Comparison of ENCODE assay signal across 8 cellular contexts in genomic region chr5:132437604-132438275, GRCh38. TPM values are rescaled to one million over a fixed set of nuclear protein-coding genes. Genes with fewer than 3 reads are reported as not detected.
DNase-seq lines count a peak whose midpoint lies in the region; ATAC-seq and FAIRE-seq lines count a peak whose summit lies in the region.

No MANE protein-coding gene starts in this region.

- peaks cover 17% of the 10 kb centered on the region for H3K36me3 Mint-ChIP-seq in activated naive CD8-positive, alpha-beta T cell
- H3K36me3 Mint-ChIP-seq in immature natural killer cell, result peaks cover 17 to 22% (median 19%) of the 10 kb centered on the region in 3 donors

- peaks cover 87% of the 10 kb centered on the region for H3K4me1 Mint-ChIP-seq in activated naive CD8-positive, alpha-beta T cell (ENCODE audit: low read depth)
- peaks cover 95 to 98% of the 10 kb centered on the region in 2 donors for H3K4me1 Mint-ChIP-seq in immature natural killer cell

- H3K4me3 Mint-ChIP-seq in activated naive CD8-positive, alpha-beta T cell, result peak overlapping the region; percentile 40
- H3K4me3 Mint-ChIP-seq in immature natural killer cell, result peak overlapping the region; percentile 54 to 77 (median 66)

- FAIRE-seq in RCC 7860 (lab: Jason Lieb, UNC), result no peak

- no peaks in the 10 kb centered on the region for H3K27me3 Mint-ChIP-seq in activated naive CD8-positive, alpha-beta T cell
- peaks cover 0 to 7% (median 2%) of the 10 kb centered on the region in 3 donors for H3K27me3 Mint-ChIP-seq in immature natural killer cell (ENCODE audit: low read depth in 3 of 3)

- no peaks in the 10 kb centered on the region for H3K9me3 Mint-ChIP-seq in activated naive CD8-positive, alpha-beta T cell (ENCODE audit: low read depth)
- H3K9me3 Mint-ChIP-seq in immature natural killer cell, result no peaks in the 10 kb centered on the region

- H3K27ac Mint-ChIP-seq in activated naive CD8-positive, alpha-beta T cell, result peak overlapping the region; percentile 83
- H3K27ac Mint-ChIP-seq in immature natural killer cell, result peak overlapping the region; percentile 88 to 98 (median 95)

- peak; percentile 53 for DNase-seq in RCC 7860 (ENCODE audit: low spot score)
- DNase-seq in immature natural killer cell, result peak; percentile 45 to 51 (median 50)
- peak; percentile 49 to 73 for DNase-seq in stimulated activated CD4-positive, alpha-beta T cell treated with anti-CD3 and anti-CD28 coated beads, Interleukin-4, amount 100 ng/mL, for 4 hours
- no peak for DNase-seq in cortex of kidney (lab: John Stamatoyannopoulos, UW)
- no peak for DNase-seq in NCI-H524 (lab: John Stamatoyannopoulos, UW)

- ATAC-seq in GM18868 (IDR thresholded peaks at IDR 0.05; ENCODE audit: unreplicated experiment), result peak; percentile 94
- ATAC-seq in HG02884 (IDR thresholded peaks at IDR 0.05; ENCODE audit: unreplicated experiment), result peak; percentile 86

RNA-seq across cellular contexts. Expression of gene IRF1, which starts 52.8 kb away (rescaled TPM):
- polyA plus RNA-seq in immature natural killer cell, result 100 to 1,000 TPM; 349 to 460 (median 371) TPM

Comparison
In these comparisons a context has a peak if more than half of its experiments do, and no peak if none do; other contexts are left out.
1. DNase-seq: peak in RCC 7860 (single experiment), immature natural killer cell (3 of 3) and stimulated activated CD4-positive, alpha-beta T cell treated with anti-CD3 and anti-CD28 coated beads, Interleukin-4, amount 100 ng/mL, for 4 hours (2 of 2); none in cortex of kidney (single experiment) and NCI-H524 (0 of 2).